8 cellular contexts compared by ENCODE assay signal in genomic region chr3:105866656-105867653, GRCh38. TPM values are rescaled to one million over a fixed set of nuclear protein-coding genes. Genes with fewer than 3 reads are reported as not detected.
DNase-seq lines count a peak whose midpoint lies in the region; ATAC-seq and TF ChIP-seq lines count a peak whose summit lies in the region.

No MANE protein-coding gene starts in this region.

- H3K9me2 ChIP-seq in hepatocyte (replicated peaks; ENCODE audit: insufficient read depth), result no peaks in the 10 kb centered on the region

- no peaks in the 10 kb centered on the region for H3K36me3 ChIP-seq in hepatocyte (replicated peaks; ENCODE audit: insufficient read depth, low read depth)

- H3K79me2 ChIP-seq in hepatocyte, result peaks cover 65% of the 10 kb centered on the region

- peak overlapping the region; percentile 99 for H3K27ac Mint-ChIP-seq in activated T-cell treated with anti-CD3 and anti-CD28 coated beads, Interleukin-2, amount 50 U/mL, for 72 hours
- peak overlapping the region; percentile 90 for H3K27ac Mint-ChIP-seq in stimulated activated memory B cell treated with anti-CD40 and anti-IgM and Interleukin-4, amounts not matched to agents 10 μg/mL and 1 μg/mL and 100 μg/mL, for 72 hours

- peak overlapping the region; percentile 95 for H3K27ac ChIP-seq in hepatocyte

- H3K27me3 Mint-ChIP-seq in activated T-cell treated with anti-CD3 and anti-CD28 coated beads, Interleukin-2, amount 50 U/mL, for 72 hours (ENCODE audit: low read depth), result no peaks in the 10 kb centered on the region
- H3K27me3 Mint-ChIP-seq in stimulated activated memory B cell treated with anti-CD40 and anti-IgM and Interleukin-4, amounts not matched to agents 10 μg/mL and 1 μg/mL and 100 μg/mL, for 72 hours, result no peaks in the 10 kb centered on the region

- no peaks in the 10 kb centered on the region for H3K9me3 Mint-ChIP-seq in activated T-cell treated with anti-CD3 and anti-CD28 coated beads, Interleukin-2, amount 50 U/mL, for 72 hours
- no peaks in the 10 kb centered on the region for H3K9me3 Mint-ChIP-seq in stimulated activated memory B cell treated with anti-CD40 and anti-IgM and Interleukin-4, amounts not matched to agents 10 μg/mL and 1 μg/mL and 100 μg/mL, for 72 hours

- 31% methylated on average over 9 of the region's 9 CpGs for WGBS in hepatocyte (ENCODE audit: low lambda C conversion rate, missing lambda C conversion rate)

- H3K36me3 Mint-ChIP-seq in activated T-cell treated with anti-CD3 and anti-CD28 coated beads, Interleukin-2, amount 50 U/mL, for 72 hours (ENCODE audit: insufficient read depth in 2 of 2), result peaks cover 20 to 39% of the 10 kb centered on the region in 2 donors
- H3K36me3 Mint-ChIP-seq in stimulated activated memory B cell treated with anti-CD40 and anti-IgM and Interleukin-4, amounts not matched to agents 10 μg/mL and 1 μg/mL and 100 μg/mL, for 72 hours, result no peaks in the 10 kb centered on the region

- ATAC-seq in GM19467 (IDR thresholded peaks at IDR 0.05; ENCODE audit: unreplicated experiment) (peak; percentile 26), HG03469 (IDR thresholded peaks at IDR 0.05; ENCODE audit: unreplicated experiment) (peak; percentile 26)
- peak; percentile 8 to 9 for ATAC-seq in activated T-cell treated with anti-CD3 and anti-CD28 coated beads, Interleukin-2, amount 50 U/mL, for 72 hours (replicated peaks in 1 of 2)
- no peak for ATAC-seq in stimulated activated memory B cell treated with anti-CD40 and anti-IgM and Interleukin-4, amounts not matched to agents 10 μg/mL and 1 μg/mL and 100 μg/mL, for 72 hours

- no peaks in the 10 kb centered on the region for H3K27me3 ChIP-seq in hepatocyte

- peaks cover 32% of the 10 kb centered on the region for H3K4me1 ChIP-seq in hepatocyte (ENCODE audit: insufficient read depth)

- H4K20me1 ChIP-seq in hepatocyte (ENCODE audit: insufficient read depth, poor library complexity, severe bottlenecking), result peaks cover 29% of the 10 kb centered on the region

- H2AFZ ChIP-seq in hepatocyte, result no peak overlapping the region

- H3K4me3 ChIP-seq in hepatocyte, result peak overlapping the region; percentile 86

- H3K9me3 ChIP-seq in hepatocyte (ENCODE audit: low read depth), result no peaks in the 10 kb centered on the region

- peak overlapping the region; percentile 86 for H3K4me2 ChIP-seq in hepatocyte

- peaks cover 28% of the 10 kb centered on the region for H3K4me1 Mint-ChIP-seq in activated T-cell treated with anti-CD3 and anti-CD28 coated beads, Interleukin-2, amount 50 U/mL, for 72 hours (ENCODE audit: low read depth)
- peaks cover 30% of the 10 kb centered on the region for H3K4me1 Mint-ChIP-seq in stimulated activated memory B cell treated with anti-CD40 and anti-IgM and Interleukin-4, amounts not matched to agents 10 μg/mL and 1 μg/mL and 100 μg/mL, for 72 hours

- H3K4me3 Mint-ChIP-seq in activated T-cell treated with anti-CD3 and anti-CD28 coated beads, Interleukin-2, amount 50 U/mL, for 72 hours, result peak overlapping the region in 1 of 2 donors; percentile 89
- peak overlapping the region; percentile 93 for H3K4me3 Mint-ChIP-seq in stimulated activated memory B cell treated with anti-CD40 and anti-IgM and Interleukin-4, amounts not matched to agents 10 μg/mL and 1 μg/mL and 100 μg/mL, for 72 hours

- TF ChIP-seq CTCF in hepatocyte (IDR thresholded peaks at IDR 0.05; ENCODE audit: poor library complexity), result no peak

- peak; percentile 45 for DNase-seq in EL
- DNase-seq in activated T-cell treated with anti-CD3 and anti-CD28 coated beads, Interleukin-2, amount 50 U/mL, for 72 hours, result peak in 1 of 2 donors; percentile 26
- DNase-seq in hepatocyte (ENCODE audit: low spot score), result no peak
- no peak for DNase-seq in pons (ENCODE audit: low spot score)
- no peak for DNase-seq in AG08395 (ENCODE audit: low spot score)

RNA-seq across cellular contexts. Expression of gene CBLB, which starts 1.9 kb away (rescaled TPM):
- total RNA-seq in activated T-cell treated with anti-CD3 and anti-CD28 coated beads, Interleukin-2, amount 50 U/mL, for 72 hours, result 100 to 1,000 TPM; 159 to 191 TPM
- 29.2 and 56.0 TPM in 2 replicates for total RNA-seq in hepatocyte
- polyA plus RNA-seq in hepatocyte, result 21.3 and 22.6 TPM in 2 replicates
